In the genomic region with DNA sequence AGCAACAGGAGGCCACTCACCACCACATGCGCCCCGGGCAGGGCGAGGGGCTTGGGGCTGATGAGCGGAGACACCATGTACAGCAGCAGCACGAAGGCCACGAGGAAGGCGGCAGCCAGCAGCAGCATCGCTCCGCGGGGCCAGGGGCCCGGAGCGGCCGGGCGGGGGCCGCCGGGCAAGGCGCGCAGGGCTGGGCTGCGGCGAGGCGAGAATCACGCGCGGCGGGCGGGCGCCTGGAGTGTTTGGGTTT, we compare ENCODE assay signal across 1 cellular context.
TF ChIP-seq lines count a peak whose summit lies in the region.

A gene with protein sequence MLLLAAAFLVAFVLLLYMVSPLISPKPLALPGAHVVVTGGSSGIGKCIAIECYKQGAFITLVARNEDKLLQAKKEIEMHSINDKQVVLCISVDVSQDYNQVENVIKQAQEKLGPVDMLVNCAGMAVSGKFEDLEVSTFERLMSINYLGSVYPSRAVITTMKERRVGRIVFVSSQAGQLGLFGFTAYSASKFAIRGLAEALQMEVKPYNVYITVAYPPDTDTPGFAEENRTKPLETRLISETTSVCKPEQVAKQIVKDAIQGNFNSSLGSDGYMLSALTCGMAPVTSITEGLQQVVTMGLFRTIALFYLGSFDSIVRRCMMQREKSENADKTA (minus strand): TSS at position 216 of the 250 bp plus-strand sequence. CDS start 88 bp downstream, at position 128.

TF ChIP-seq in HCT116, 20 proteins besides CTCF, POLR2A, EP300 and RAD21 (continued from another document):
- TF ChIP-seq, protein P1, sequence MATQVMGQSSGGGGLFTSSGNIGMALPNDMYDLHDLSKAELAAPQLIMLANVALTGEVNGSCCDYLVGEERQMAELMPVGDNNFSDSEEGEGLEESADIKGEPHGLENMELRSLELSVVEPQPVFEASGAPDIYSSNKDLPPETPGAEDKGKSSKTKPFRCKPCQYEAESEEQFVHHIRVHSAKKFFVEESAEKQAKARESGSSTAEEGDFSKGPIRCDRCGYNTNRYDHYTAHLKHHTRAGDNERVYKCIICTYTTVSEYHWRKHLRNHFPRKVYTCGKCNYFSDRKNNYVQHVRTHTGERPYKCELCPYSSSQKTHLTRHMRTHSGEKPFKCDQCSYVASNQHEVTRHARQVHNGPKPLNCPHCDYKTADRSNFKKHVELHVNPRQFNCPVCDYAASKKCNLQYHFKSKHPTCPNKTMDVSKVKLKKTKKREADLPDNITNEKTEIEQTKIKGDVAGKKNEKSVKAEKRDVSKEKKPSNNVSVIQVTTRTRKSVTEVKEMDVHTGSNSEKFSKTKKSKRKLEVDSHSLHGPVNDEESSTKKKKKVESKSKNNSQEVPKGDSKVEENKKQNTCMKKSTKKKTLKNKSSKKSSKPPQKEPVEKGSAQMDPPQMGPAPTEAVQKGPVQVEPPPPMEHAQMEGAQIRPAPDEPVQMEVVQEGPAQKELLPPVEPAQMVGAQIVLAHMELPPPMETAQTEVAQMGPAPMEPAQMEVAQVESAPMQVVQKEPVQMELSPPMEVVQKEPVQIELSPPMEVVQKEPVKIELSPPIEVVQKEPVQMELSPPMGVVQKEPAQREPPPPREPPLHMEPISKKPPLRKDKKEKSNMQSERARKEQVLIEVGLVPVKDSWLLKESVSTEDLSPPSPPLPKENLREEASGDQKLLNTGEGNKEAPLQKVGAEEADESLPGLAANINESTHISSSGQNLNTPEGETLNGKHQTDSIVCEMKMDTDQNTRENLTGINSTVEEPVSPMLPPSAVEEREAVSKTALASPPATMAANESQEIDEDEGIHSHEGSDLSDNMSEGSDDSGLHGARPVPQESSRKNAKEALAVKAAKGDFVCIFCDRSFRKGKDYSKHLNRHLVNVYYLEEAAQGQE (IDR thresholded peaks at IDR 0.05; ENCODE audit: low read depth), result no peak
- TF ChIP-seq POLR2AphosphoS5 (IDR thresholded peaks at IDR 0.05; ENCODE audit: low read depth, low read length) (no peak), SP1 (IDR thresholded peaks at IDR 0.05; ENCODE audit: low read depth) (no peak)
- TF ChIP-seq, protein P2, sequence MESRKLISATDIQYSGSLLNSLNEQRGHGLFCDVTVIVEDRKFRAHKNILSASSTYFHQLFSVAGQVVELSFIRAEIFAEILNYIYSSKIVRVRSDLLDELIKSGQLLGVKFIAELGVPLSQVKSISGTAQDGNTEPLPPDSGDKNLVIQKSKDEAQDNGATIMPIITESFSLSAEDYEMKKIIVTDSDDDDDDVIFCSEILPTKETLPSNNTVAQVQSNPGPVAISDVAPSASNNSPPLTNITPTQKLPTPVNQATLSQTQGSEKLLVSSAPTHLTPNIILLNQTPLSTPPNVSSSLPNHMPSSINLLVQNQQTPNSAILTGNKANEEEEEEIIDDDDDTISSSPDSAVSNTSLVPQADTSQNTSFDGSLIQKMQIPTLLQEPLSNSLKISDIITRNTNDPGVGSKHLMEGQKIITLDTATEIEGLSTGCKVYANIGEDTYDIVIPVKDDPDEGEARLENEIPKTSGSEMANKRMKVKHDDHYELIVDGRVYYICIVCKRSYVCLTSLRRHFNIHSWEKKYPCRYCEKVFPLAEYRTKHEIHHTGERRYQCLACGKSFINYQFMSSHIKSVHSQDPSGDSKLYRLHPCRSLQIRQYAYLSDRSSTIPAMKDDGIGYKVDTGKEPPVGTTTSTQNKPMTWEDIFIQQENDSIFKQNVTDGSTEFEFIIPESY (IDR thresholded peaks at IDR 0.05; ENCODE audit: extremely low read depth, insufficient replicate concordance, low read length), result no peak
